ENCODE assay signal across 9 cellular contexts in genomic region chr11:124897681-124898680, GRCh38. TPM values are rescaled to one million over a fixed set of nuclear protein-coding genes. Genes with fewer than 3 reads are reported as not detected.
DNase-seq lines count a peak whose midpoint lies in the region; ATAC-seq and TF ChIP-seq lines count a peak whose summit lies in the region.
"Had no signal": no experiment of that assay in that cellular context is flagged by ENCODE, and none has a peak within 500 bp of the region (broad histone marks: within the 10 kb centered on the region; RNA-seq: fewer than 3 reads in every experiment).

Gene ROBO4 (minus strand): TSS chr11:124897865. CDS start chr11:124897795, 70 bp downstream.

- H3K27ac ChIP-seq in mammary epithelial cell (ENCODE audit: insufficient read depth, low read depth, low read length) (peak within 1 kb of the TSS; percentile 91), suprapubic skin (peak within 1 kb of the TSS; percentile 66)

- TF ChIP-seq EP300 in suprapubic skin (IDR thresholded peaks at IDR 0.05) = no peak

- dilution Hi-C loops in mammary epithelial cell (cut with HindIII; ENCODE audit: low sequenced_read_pairs) = no loop called here

- CTCF ChIA-PET in mammary epithelial cell (lab: Charles Lee; ENCODE audit: low non-redundant PET) = interaction anchor here (0.5 to 1.9 kb wide), 5 partner anchors 21 to 226 kb away, joined by 3 to 18 read pairs (median 3); no protein-coding TSS in a partner anchor

- H3K36me3 ChIP-seq in mammary epithelial cell (ENCODE audit: insufficient read depth, low read length) = no peaks in the 10 kb centered on the region
- H3K36me3 ChIP-seq in suprapubic skin = no peaks in the 10 kb centered on the region

- H4K20me1 ChIP-seq in mammary epithelial cell (ENCODE audit: insufficient read depth, low read length) = no peaks in the 10 kb centered on the region

- H3K79me2 ChIP-seq in mammary epithelial cell (ENCODE audit: insufficient read depth, low read length) = no peaks in the 10 kb centered on the region

- H3K4me3 ChIP-seq in mammary epithelial cell (replicated peaks in 1 of 3; ENCODE audit: insufficient read depth in 1 of 3, low read depth in 2 of 3, low read length in 3 of 3) (no peak within 1 kb of the TSS), suprapubic skin (peak within 1 kb of the TSS; percentile 30)

- WGBS in mammary epithelial cell (ENCODE audit: low coverage, missing lambda C conversion rate) = 66% methylated on average over 14 of the region's 15 CpGs
- 62% methylated on average over 15 of the region's 15 CpGs for WGBS in suprapubic skin

- H3K9ac ChIP-seq in mammary epithelial cell (ENCODE audit: insufficient read depth, low read length) = peak within 1 kb of the TSS; percentile 39

- TF ChIP-seq CTCF in mammary epithelial cell (conservative IDR thresholded peaks at IDR 0.05 in 1 of 2, IDR thresholded peaks at IDR 0.05 in 1 of 2; ENCODE audit: extremely low read depth in 1 of 2, insufficient read depth in 1 of 2, low read depth in 1 of 2, low read length in 2 of 2) = peak in 1 of 2 donors; percentile 20
- TF ChIP-seq CTCF in suprapubic skin (IDR thresholded peaks at IDR 0.05) = no peak

- no peak for TF ChIP-seq POLR2A in suprapubic skin (IDR thresholded peaks at IDR 0.05)

- peak; percentile 75 for DNase-seq in HPDE6-E6E7 (ENCODE audit: extremely low spot score)
- DNase-seq in mammary epithelial cell = peak; percentile 94
- peak; percentile 96 for DNase-seq in kidney glomerular epithelial cell (lab: John Stamatoyannopoulos, UW)
- no peak for DNase-seq in suprapubic skin (ENCODE audit: low spot score in 2 of 2)
- DNase-seq in NCI-H1048 (lab: John Stamatoyannopoulos, UW) = no peak
- no peak for DNase-seq in activated CD4-positive, alpha-beta T cell treated with anti-CD3 and anti-CD28 coated beads, Interleukin-2, amount 50 U/mL, for 48 hours
- no peak for DNase-seq in SIG-M5 treated with dmso at 0.1 percent for 504 hours (lab: John Stamatoyannopoulos, UW; ENCODE audit: unreplicated experiment)

- no peaks in the 10 kb centered on the region for H3K27me3 ChIP-seq in mammary epithelial cell (ENCODE audit: insufficient read depth, low read length)
- no peaks in the 10 kb centered on the region for H3K27me3 ChIP-seq in suprapubic skin

- peak within 1 kb of the TSS; percentile 72 for H2AFZ ChIP-seq in mammary epithelial cell (ENCODE audit: low read depth, low read length)

- peak within 1 kb of the TSS; percentile 81 for H3K4me2 ChIP-seq in mammary epithelial cell (ENCODE audit: insufficient read depth, low read depth, low read length)

- H3K4me1 ChIP-seq in mammary epithelial cell (ENCODE audit: insufficient read depth, low read length) = peaks cover 61% of the 10 kb centered on the region
- H3K4me1 ChIP-seq in suprapubic skin = peaks cover 46% of the 10 kb centered on the region

- no peak for ATAC-seq in HG03025 (IDR thresholded peaks at IDR 0.05; ENCODE audit: low FRiP score, unreplicated experiment)

- TSS peak; percentile 90 for BruUV-seq in mammary epithelial cell (replicated peaks; lab: Mats Ljungman, UMichigan)

- H3K9me3 ChIP-seq in mammary epithelial cell (replicated peaks; ENCODE audit: insufficient read depth, low read length) = no peaks in the 10 kb centered on the region
- no peaks in the 10 kb centered on the region for H3K9me3 ChIP-seq in suprapubic skin

- in situ Hi-C loops in mammary epithelial cell (cut with MboI; ENCODE audit: low sequenced_read_pairs in 2 of 2) = loop anchor here (5.0 to 10.0 kb wide), 2 partner anchors 47 to 54 kb away; partner anchors contain the start of gene CCDC15 (in 1 of the 2)

- intact Hi-C loops in mammary epithelial cell (cut with micrococcal nuclease) = loop anchor here (1.0 to 2.0 kb wide), 2 partner anchors 22 to 57 kb away; partner anchors contain the start of gene CCDC15

RNA-seq across cellular contexts. Expression of gene ROBO4, which starts in this region (rescaled TPM):
- total RNA-seq in mammary epithelial cell = 1 to 10 TPM in 1 of 2 donors, under 1 TPM in 1; 0.33 to 2.0 TPM
- polyA plus RNA-seq in mammary epithelial cell = 4.9 TPM
- 10.5 TPM for polyA minus RNA-seq in mammary epithelial cell
- 10 to 100 TPM in 2 of 4 donors, 1 to 10 TPM in 2; 2.5 to 18.7 (median 9.6) TPM for total RNA-seq in suprapubic skin
- total RNA-seq: SK-MEL-5 had no signal

Comparison
In these comparisons a context has a peak if more than half of its experiments do, and no peak if none do; other contexts are left out.
1. DNase-seq: peak in HPDE6-E6E7 (single experiment), mammary epithelial cell (single experiment) and kidney glomerular epithelial cell (single experiment); none in suprapubic skin (0 of 2), NCI-H1048 (single experiment), activated CD4-positive, alpha-beta T cell treated with anti-CD3 and anti-CD28 coated beads, Interleukin-2, amount 50 U/mL, for 48 hours (0 of 2) and SIG-M5 treated with dmso at 0.1 percent for 504 hours (single experiment).